17 cellular contexts compared by ENCODE assay signal in genomic region chr5:93573627-93573974, GRCh38. TPM values are rescaled to one million over a fixed set of nuclear protein-coding genes. Genes with fewer than 3 reads are reported as not detected.
DNase-seq lines count a peak whose midpoint lies in the region; ATAC-seq and TF ChIP-seq lines count a peak whose summit lies in the region.
"Had no signal": no experiment of that assay in that cellular context is flagged by ENCODE, and none has a peak within 500 bp of the region (broad histone marks: within the 10 kb centered on the region; RNA-seq: fewer than 3 reads in every experiment).

No MANE protein-coding gene starts in this region.

- no peaks in the 10 kb centered on the region for H3K9me3 ChIP-seq in ascending aorta
- H3K9me3 ChIP-seq: testis had no signal

- H3K4me1 ChIP-seq in ascending aorta, result no peaks in the 10 kb centered on the region

- peak; percentile 5 for DNase-seq in GM13977 (ENCODE audit: low spot score)
- DNase-seq in NCI-H524 treated with DMSO at 0.1 percent for 48 hours (lab: John Stamatoyannopoulos, UW), result peak; percentile 38
- DNase-seq in endothelial cell (ENCODE audit: low spot score), result no peak
- DNase-seq in neural crest cell (ENCODE audit: low read depth, low spot score), result no peak
- no peak for DNase-seq in DMS53 (lab: John Stamatoyannopoulos, UW)
- DNase-seq in ascending aorta (ENCODE audit: low spot score in 2 of 2), result no peak
- DNase-seq: cortex of kidney; head of caudate nucleus; kidney glomerular epithelial cell; NCI-H2171 treated with DMSO at 0.1 percent for 48 hours; stimulated activated CD4-positive, alpha-beta T cell treated with anti-CD3 and anti-CD28 coated beads, Interleukin-15, amount 100 ng/mL, for 24 hours; testis had no signal

- H3K4me3 Mint-ChIP-seq in endothelial cell (ENCODE audit: unreplicated experiment) (peak overlapping the region; percentile 62), neural crest cell (peak overlapping the region; percentile 87)

- peaks cover 14% of the 10 kb centered on the region for H3K27me3 ChIP-seq in ascending aorta
- H3K27me3 ChIP-seq: testis had no signal

- TF ChIP-seq CTCF in GM13977 (IDR thresholded peaks at IDR 0.05; ENCODE audit: extremely low read depth, insufficient read depth, missing control alignments), result no peak
- no peak for TF ChIP-seq CTCF in endothelial cell (IDR thresholded peaks at IDR 0.05; ENCODE audit: unreplicated experiment)
- TF ChIP-seq CTCF in neural crest cell (conservative IDR thresholded peaks at IDR 0.05), result no peak
- no peak for TF ChIP-seq CTCF in ascending aorta (IDR thresholded peaks at IDR 0.05)

- H3K9me3 Mint-ChIP-seq in endothelial cell (ENCODE audit: unreplicated experiment) (no peaks in the 10 kb centered on the region), neural crest cell (no peaks in the 10 kb centered on the region)

- H3K4me1 Mint-ChIP-seq in endothelial cell (ENCODE audit: unreplicated experiment), result peaks cover 38% of the 10 kb centered on the region
- H3K4me1 Mint-ChIP-seq in neural crest cell, result peaks cover 91% of the 10 kb centered on the region

- no peak overlapping the region for H3K4me3 ChIP-seq in ascending aorta
- H3K4me3 ChIP-seq: testis had no signal

- in situ Hi-C loops in GM13977 (cut with MboI; ENCODE audit: low pct_unique_long_range_greater_than_20kb, low sequenced_read_pairs, unreplicated experiment), result no loop called here

- H3K27ac Mint-ChIP-seq in endothelial cell (ENCODE audit: unreplicated experiment), result no peak overlapping the region
- H3K27ac Mint-ChIP-seq in neural crest cell (ENCODE audit: unreplicated experiment), result peak overlapping the region; percentile 70

- no peak for ATAC-seq in HG03025 (IDR thresholded peaks at IDR 0.05; ENCODE audit: low FRiP score, unreplicated experiment)
- ATAC-seq in GM19397 (IDR thresholded peaks at IDR 0.05; ENCODE audit: unreplicated experiment), result no peak
- ATAC-seq: Right ventricle myocardium inferior had no signal

- H3K27ac ChIP-seq in ascending aorta, result no peak overlapping the region
- H3K27ac ChIP-seq: HL-60, testis had no signal

- no peaks in the 10 kb centered on the region for H3K36me3 ChIP-seq in ascending aorta

- intact Hi-C loops in ascending aorta (cut with DNase I), result no loop called here

- H3K36me3 Mint-ChIP-seq in endothelial cell (ENCODE audit: low read depth, unreplicated experiment), result peaks cover 3% of the 10 kb centered on the region
- H3K36me3 Mint-ChIP-seq in neural crest cell (ENCODE audit: low read depth), result peaks cover 14% of the 10 kb centered on the region

- peaks cover 27% of the 10 kb centered on the region for H3K27me3 Mint-ChIP-seq in endothelial cell (ENCODE audit: unreplicated experiment)
- peaks cover 24% of the 10 kb centered on the region for H3K27me3 Mint-ChIP-seq in neural crest cell (ENCODE audit: low read depth)

RNA-seq across cellular contexts. Expression of gene NR2F1-AS1, which starts 7.4 kb away (rescaled TPM):
- total RNA-seq in endothelial cell (ENCODE audit: unreplicated experiment), result 6.4 TPM
- 52.4 and 53.1 TPM in 2 replicates for total RNA-seq in neural crest cell
- total RNA-seq in ascending aorta, result 0.85 TPM
- total RNA-seq: T-helper 2 cell treated with Interferon-gamma antibody and Interleukin-4, amounts not matched to agents 100 ng/mL and 5 ng/mL, for 36 hours had no signal

RNA-seq across cellular contexts. Expression of gene NR2F1, which starts 9.4 kb away (rescaled TPM):
- total RNA-seq in endothelial cell (ENCODE audit: unreplicated experiment) (2.1 TPM), neural crest cell (411 and 426 TPM in 2 replicates), ascending aorta (8.0 TPM)
- total RNA-seq: T-helper 2 cell treated with Interferon-gamma antibody and Interleukin-4, amounts not matched to agents 100 ng/mL and 5 ng/mL, for 36 hours had no signal

Comparison
In these comparisons a context has a peak if more than half of its experiments do, and no peak if none do; other contexts are left out.
1. DNase-seq: peak in GM13977 (single experiment) and NCI-H524 treated with DMSO at 0.1 percent for 48 hours (single experiment); none in endothelial cell (single experiment), neural crest cell (single experiment), DMS53 (single experiment) and ascending aorta (0 of 2).
2. RNA of gene NR2F1, which starts 9.4 kb away (total RNA-seq): 411 to 426 TPM in neural crest cell; 8.0 TPM in ascending aorta (single experiment) and 2.1 TPM in endothelial cell (single experiment); every median in the first group is over 10 times any median in the second.